Comparison of ENCODE assay signal across 17 cellular contexts in genomic region chr10:32374605-32375004, GRCh38. TPM values are rescaled to one million over a fixed set of nuclear protein-coding genes. Genes with fewer than 3 reads are reported as not detected.
A peak's percentile ranks its signal among the peaks of the same experiment; 100 is the strongest.
DNase-seq lines count a peak whose midpoint lies in the region; ATAC-seq and TF ChIP-seq lines count a peak whose summit lies in the region.
"Had no signal": no experiment of that assay in that cellular context is flagged by ENCODE, and none has a peak within 500 bp of the region (broad histone marks: within the 10 kb centered on the region; RNA-seq: fewer than 3 reads in every experiment).

No MANE protein-coding gene starts in this region.

- TF ChIP-seq CTCF in glutamatergic neuron (IDR thresholded peaks at IDR 0.05; ENCODE audit: partially characterized antibody, unreplicated experiment) = no peak

- H3K4me1 Mint-ChIP-seq in stimulated activated naive CD8-positive, alpha-beta T cell treated with anti-CD3 and anti-CD28 coated beads, Interleukin-15, amount 100 ng/mL, for 72 hours = peaks cover 34% of the 10 kb centered on the region
- peaks cover 29% of the 10 kb centered on the region for H3K4me1 Mint-ChIP-seq in T-helper 17 cell
- no peaks in the 10 kb centered on the region for H3K4me1 Mint-ChIP-seq in glutamatergic neuron (ENCODE audit: low read depth, unreplicated experiment)

- no peaks in the 10 kb centered on the region for H3K9me3 ChIP-seq in T-helper 17 cell (ENCODE audit: control insufficient read depth, low read length, poor library complexity, severe bottlenecking)
- H3K9me3 ChIP-seq: mucosa of descending colon, Peyer's patch, SK-N-SH, thoracic aorta had no signal

- peak overlapping the region; percentile 67 to 76 for H3K27ac Mint-ChIP-seq in stimulated activated naive CD8-positive, alpha-beta T cell treated with anti-CD3 and anti-CD28 coated beads, Interleukin-15, amount 100 ng/mL, for 72 hours
- no peak overlapping the region for H3K27ac Mint-ChIP-seq in T-helper 17 cell
- peak overlapping the region; percentile 79 for H3K27ac Mint-ChIP-seq in glutamatergic neuron (ENCODE audit: unreplicated experiment)
- H3K27ac Mint-ChIP-seq: activated T-helper 2 cell treated with anti-CD3 and anti-CD28 coated beads, Interferon-gamma antibody, Interleukin-2, Interleukin-4, amounts not matched to agents 10 μg/mL and 5 μg/mL and 100 μg/mL, durations not matched to agents 14 hours and 24 hours and 36 hours had no signal

- no peaks in the 10 kb centered on the region for H3K9me3 Mint-ChIP-seq in stimulated activated naive CD8-positive, alpha-beta T cell treated with anti-CD3 and anti-CD28 coated beads, Interleukin-15, amount 100 ng/mL, for 72 hours
- H3K9me3 Mint-ChIP-seq in glutamatergic neuron (ENCODE audit: unreplicated experiment) = no peaks in the 10 kb centered on the region

- DNase-seq in stimulated activated naive CD8-positive, alpha-beta T cell treated with anti-CD3 and anti-CD28 coated beads, Interleukin-15, amount 100 ng/mL, for 72 hours = no peak
- DNase-seq in stimulated activated naive CD8-positive, alpha-beta T cell treated with anti-CD3 and anti-CD28 coated beads, Interleukin-15, Interleukin-2, amounts not matched to agents 100 U/mL and 50 U/mL, for 24 hours = no peak
- DNase-seq in T-helper 17 cell (no peak), glutamatergic neuron (no peak), NCI-H1930 (lab: John Stamatoyannopoulos, UW) (no peak), NCI-H2029 (lab: John Stamatoyannopoulos, UW) (no peak)
- DNase-seq: activated CD4-positive, alpha-beta T cell treated with anti-CD3 and anti-CD28 coated beads for 48 hours; aorta; DMS153; mucosa of descending colon; Peyer's patch; SK-N-SH; stimulated activated CD4-positive, alpha-beta T cell treated with anti-CD3 and anti-CD28 coated beads, Interleukin-4, amount 100 ng/mL, for 24 hours had no signal

- H3K36me3 Mint-ChIP-seq in T-helper 17 cell (ENCODE audit: low read depth) (no peaks in the 10 kb centered on the region), glutamatergic neuron (ENCODE audit: unreplicated experiment) (peaks cover 4% of the 10 kb centered on the region)

- ATAC-seq in stimulated activated naive CD8-positive, alpha-beta T cell treated with anti-CD3 and anti-CD28 coated beads, Interleukin-15, amount 100 ng/mL, for 72 hours = no peak
- ATAC-seq in stimulated activated naive CD8-positive, alpha-beta T cell treated with anti-CD3 and anti-CD28 coated beads, Interleukin-15, Interleukin-2, amounts not matched to agents 100 U/mL and 50 U/mL, for 24 hours = no peak
- ATAC-seq in T-helper 17 cell (no peak), HG03280 (IDR thresholded peaks at IDR 0.05; ENCODE audit: unreplicated experiment) (no peak)
- ATAC-seq: left lobe of liver, mucosa of descending colon had no signal

- H3K4me3 Mint-ChIP-seq in stimulated activated naive CD8-positive, alpha-beta T cell treated with anti-CD3 and anti-CD28 coated beads, Interleukin-15, amount 100 ng/mL, for 72 hours = peak overlapping the region in 1 of 2 donors; percentile 64
- H3K4me3 Mint-ChIP-seq in T-helper 17 cell (peak overlapping the region; percentile 56), glutamatergic neuron (ENCODE audit: unreplicated experiment) (peak overlapping the region; percentile 88)

- no peaks in the 10 kb centered on the region for H3K27me3 Mint-ChIP-seq in stimulated activated naive CD8-positive, alpha-beta T cell treated with anti-CD3 and anti-CD28 coated beads, Interleukin-15, amount 100 ng/mL, for 72 hours
- H3K27me3 Mint-ChIP-seq in T-helper 17 cell = no peaks in the 10 kb centered on the region
- H3K27me3 Mint-ChIP-seq in glutamatergic neuron (ENCODE audit: unreplicated experiment) = no peaks in the 10 kb centered on the region

RNA-seq across cellular contexts. Expression of gene EPC1, which starts 27.6 kb away (rescaled TPM):
- total RNA-seq in T-helper 17 cell (100 to 1,000 TPM; 178 to 189 TPM), glutamatergic neuron (ENCODE audit: unreplicated experiment) (51.0 TPM)
